ENCODE assay signal across 8 cellular contexts in the genomic region with DNA sequence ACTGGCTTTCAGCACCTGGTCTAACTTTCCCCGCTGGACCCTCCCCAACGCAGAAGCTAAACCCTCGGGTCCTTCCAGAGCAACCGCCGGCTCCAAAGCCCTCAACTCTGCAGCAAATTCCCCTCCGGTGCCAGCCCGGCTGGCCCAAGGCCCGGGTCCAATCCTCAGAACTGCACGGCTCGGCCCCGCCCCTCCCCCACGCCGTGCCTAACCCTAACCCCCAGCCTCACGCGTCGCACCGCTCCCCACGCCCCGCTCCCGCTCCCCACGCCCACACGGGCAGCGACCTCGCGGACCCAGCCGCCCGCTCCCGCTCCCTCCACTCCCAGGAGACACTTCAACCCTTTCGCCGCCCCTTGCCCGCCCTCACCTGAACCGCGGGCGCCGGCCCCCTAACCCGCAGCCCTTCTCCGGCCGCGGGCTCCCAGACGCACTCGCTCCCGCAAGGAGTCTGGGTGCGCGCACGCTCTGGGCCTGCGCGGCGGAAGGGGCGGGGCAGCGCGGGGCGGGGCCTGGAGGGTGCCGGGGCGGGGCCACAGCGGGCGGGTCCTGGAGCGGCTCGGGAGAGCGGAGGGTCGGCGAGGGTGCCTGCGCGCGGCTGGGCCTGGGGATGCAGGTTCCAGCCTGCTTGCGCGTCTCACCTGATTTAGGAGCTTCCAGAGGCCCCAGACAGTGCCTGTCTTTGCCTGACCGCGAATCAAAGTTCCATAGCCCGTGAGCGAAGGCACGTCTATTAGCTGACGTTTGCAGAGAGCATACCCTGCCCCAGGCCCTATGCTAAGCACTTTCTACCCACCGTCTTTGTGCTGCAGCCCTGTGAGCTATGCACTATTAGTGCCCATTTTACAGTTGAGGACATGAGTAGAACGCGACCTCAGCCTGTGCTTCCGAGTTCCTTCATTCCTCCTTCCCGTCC. TPM values are rescaled to one million over a fixed set of nuclear protein-coding genes. Genes with fewer than 3 reads are reported as not detected.
DNase-seq lines count a peak whose midpoint lies in the region; ATAC-seq lines count a peak whose summit lies in the region.

A gene (minus strand): TSS at position 453 of the 916 bp plus-strand sequence. CDS start 2,729 bp downstream, outside the sequence.

- H3K27ac ChIP-seq in CD8-positive, alpha-beta memory T cell (ENCODE audit: low read depth, low read length), result peak within 1 kb of the TSS; percentile 65

- peaks cover 35 to 50% (median 44%) of the 10 kb centered on the region in 3 donors for H3K4me1 Mint-ChIP-seq in CD8-positive, alpha-beta memory T cell
- H3K4me1 Mint-ChIP-seq in activated CD8-positive, alpha-beta memory T cell treated with anti-CD3 and anti-CD28 coated beads, Interleukin-2, amount 10 ng/mL, durations not matched to agents 7 days and 5 days, result peaks cover 29% of the 10 kb centered on the region

- H3K27me3 ChIP-seq in CD8-positive, alpha-beta memory T cell (ENCODE audit: insufficient read depth, low read length, poor library complexity, severe bottlenecking), result no peaks in the 10 kb centered on the region
- H3K27me3 ChIP-seq in endocrine pancreas (ENCODE audit: control insufficient read depth, insufficient read depth, low read length), result no peaks in the 10 kb centered on the region

- peak within 1 kb of the TSS; percentile 91 for H3K4me3 ChIP-seq in CD8-positive, alpha-beta memory T cell (ENCODE audit: low read length)
- H3K4me3 ChIP-seq in endocrine pancreas (ENCODE audit: control insufficient read depth, insufficient read depth, low read length), result peak within 1 kb of the TSS; percentile 81

- peak within 1 kb of the TSS; percentile 79 to 97 (median 91) for H3K27ac Mint-ChIP-seq in CD8-positive, alpha-beta memory T cell
- peak within 1 kb of the TSS; percentile 85 for H3K27ac Mint-ChIP-seq in activated CD8-positive, alpha-beta memory T cell treated with anti-CD3 and anti-CD28 coated beads, Interleukin-2, amount 10 ng/mL, durations not matched to agents 7 days and 5 days

- no peaks in the 10 kb centered on the region for H3K9me3 Mint-ChIP-seq in CD8-positive, alpha-beta memory T cell
- H3K9me3 Mint-ChIP-seq in activated CD8-positive, alpha-beta memory T cell treated with anti-CD3 and anti-CD28 coated beads, Interleukin-2, amount 10 ng/mL, durations not matched to agents 7 days and 5 days (ENCODE audit: low read depth), result no peaks in the 10 kb centered on the region

- no peaks in the 10 kb centered on the region for H3K9me3 ChIP-seq in CD8-positive, alpha-beta memory T cell (ENCODE audit: low read length)
- no peaks in the 10 kb centered on the region for H3K9me3 ChIP-seq in endocrine pancreas (ENCODE audit: control insufficient read depth, low read length)

- peak within 1 kb of the TSS; percentile 85 for H3K9ac ChIP-seq in endocrine pancreas (ENCODE audit: control insufficient read depth, insufficient read depth, low read length)

- H3K4me3 Mint-ChIP-seq in CD8-positive, alpha-beta memory T cell, result peak within 1 kb of the TSS; percentile 90 to 96 (median 93)
- peak within 1 kb of the TSS; percentile 83 for H3K4me3 Mint-ChIP-seq in activated CD8-positive, alpha-beta memory T cell treated with anti-CD3 and anti-CD28 coated beads, Interleukin-2, amount 10 ng/mL, durations not matched to agents 7 days and 5 days

- peak; percentile 79 to 89 (median 85) for DNase-seq in CD8-positive, alpha-beta memory T cell
- peak; percentile 78 for DNase-seq in HK-2 (ENCODE audit: unreplicated experiment)
- DNase-seq in NOMO-1 treated with DMSO at 0.1 percent for 48 hours (lab: John Stamatoyannopoulos, UW; ENCODE audit: unreplicated experiment), result peak; percentile 62
- peak; percentile 88 for DNase-seq in activated CD8-positive, alpha-beta memory T cell treated with anti-CD3 and anti-CD28 coated beads, Interleukin-2, amount 10 ng/mL, durations not matched to agents 7 days and 5 days
- peak; percentile 96 for DNase-seq in mesenteric fat pad (ENCODE audit: low spot score)
- DNase-seq in stimulated activated CD8-positive, alpha-beta memory T cell treated with anti-CD3 and anti-CD28 coated beads, Interleukin-15, amount 100 ng/mL, for 24 hours (ENCODE audit: low read depth), result peak; percentile 94

- peak; percentile 95 for ATAC-seq in GM19452 (IDR thresholded peaks at IDR 0.05; ENCODE audit: unreplicated experiment)
- ATAC-seq in activated CD8-positive, alpha-beta memory T cell treated with anti-CD3 and anti-CD28 coated beads, Interleukin-2, amount 10 ng/mL, durations not matched to agents 7 days and 5 days, result peak; percentile 99

- peaks cover 20% of the 10 kb centered on the region for H3K4me1 ChIP-seq in CD8-positive, alpha-beta memory T cell (ENCODE audit: insufficient read depth, low read length)
- H3K4me1 ChIP-seq in endocrine pancreas (ENCODE audit: control insufficient read depth, insufficient read depth, low read length), result no peaks in the 10 kb centered on the region

- H3K27me3 Mint-ChIP-seq in CD8-positive, alpha-beta memory T cell, result peaks cover 0 to 2% of the 10 kb centered on the region in 2 donors
- peaks cover 6% of the 10 kb centered on the region for H3K27me3 Mint-ChIP-seq in activated CD8-positive, alpha-beta memory T cell treated with anti-CD3 and anti-CD28 coated beads, Interleukin-2, amount 10 ng/mL, durations not matched to agents 7 days and 5 days

- peaks cover 17% of the 10 kb centered on the region for H3K36me3 ChIP-seq in CD8-positive, alpha-beta memory T cell (ENCODE audit: insufficient read depth, low read length)
- no peaks in the 10 kb centered on the region for H3K36me3 ChIP-seq in endocrine pancreas (ENCODE audit: control insufficient read depth, insufficient read depth, low read length)

- CTCF ChIA-PET in CD8-positive, alpha-beta memory T cell (lab: Charles Lee), result interaction anchor here (0.9 to 1.4 kb wide), 3 partner anchors 14 to 1021 kb away, joined by 3 to 7 read pairs (median 4); a partner anchor contains a TSS
- CTCF ChIA-PET in activated CD8-positive, alpha-beta memory T cell treated with anti-CD3 and anti-CD28 coated beads, Interleukin-2, amount 10 ng/mL, durations not matched to agents 7 days and 5 days (lab: Charles Lee), result interaction anchor here (0.9 to 2.5 kb wide), 5 partner anchors 14 to 237 kb away, joined by 3 to 11 read pairs (median 3); no protein-coding TSS in a partner anchor

- POLR2A ChIA-PET in CD8-positive, alpha-beta memory T cell (lab: Charles Lee), result interaction anchor here (0.6 to 1.0 kb wide), 6 partner anchors 41 to 226 kb away, joined by 3 to 4 read pairs (median 3); a partner anchor contains a TSS

- H3K36me3 Mint-ChIP-seq in CD8-positive, alpha-beta memory T cell, result peaks cover 4 to 36% (median 12%) of the 10 kb centered on the region in 3 donors
- H3K36me3 Mint-ChIP-seq in activated CD8-positive, alpha-beta memory T cell treated with anti-CD3 and anti-CD28 coated beads, Interleukin-2, amount 10 ng/mL, durations not matched to agents 7 days and 5 days, result peaks cover 20% of the 10 kb centered on the region

RNA-seq across cellular contexts. Expression of the gene that starts here (rescaled TPM):
- total RNA-seq in CD8-positive, alpha-beta memory T cell, result 10 to 100 TPM; 37.5 to 37.8 TPM
- polyA plus RNA-seq in CD8-positive, alpha-beta memory T cell, result 20.3 TPM
- total RNA-seq in activated CD8-positive, alpha-beta memory T cell treated with anti-CD3 and anti-CD28 coated beads, Interleukin-2, amount 10 ng/mL, durations not matched to agents 7 days and 5 days, result 10 to 100 TPM; 31.8 to 39.9 TPM
- total RNA-seq in mesenteric fat pad, result 17.7 TPM

Comparison
In these comparisons a context has a peak if more than half of its experiments do, and no peak if none do; other contexts are left out.
1. Peak in every context shown above with its lines: DNase-seq, ATAC-seq, H3K4me3 ChIP-seq and H3K27ac ChIP-seq.